29 cellular contexts compared by ENCODE assay signal in the genomic region with DNA sequence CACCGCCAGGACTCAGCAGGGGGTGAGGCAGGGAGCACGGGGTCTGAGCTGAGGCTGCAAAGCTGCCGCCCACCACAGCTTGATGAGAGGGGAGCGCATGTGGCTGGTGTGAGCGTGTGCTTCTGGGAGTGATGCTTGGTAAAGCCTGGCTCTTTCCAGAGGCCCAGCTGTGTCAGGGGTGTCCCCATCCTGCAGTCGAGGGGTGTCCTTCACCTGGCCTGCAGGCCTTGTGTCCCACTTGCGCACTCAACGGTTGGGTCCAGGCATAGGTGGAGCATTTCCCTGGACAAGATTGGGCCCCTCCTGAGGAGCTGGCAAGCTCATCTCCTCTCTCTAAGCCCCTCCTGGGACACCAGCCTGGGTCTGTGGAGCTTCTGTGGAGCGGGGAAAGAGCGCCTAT.
"Had no signal": no experiment of that assay in that cellular context is flagged by ENCODE, and none has a peak within 500 bp of the region (broad histone marks: within the 10 kb centered on the region; RNA-seq: fewer than 3 reads in every experiment).

No MANE protein-coding gene starts in this region.

- DNase-seq: activated B cell treated with CpG ODN at 0.5 μM for 24 hours; activated CD4-positive, alpha-beta T cell treated with anti-CD3 and anti-CD28 coated beads for 36 hours; activated CD4-positive, alpha-beta T cell treated with anti-CD3 and anti-CD28 coated beads, Interleukin-2, amount 50 U/mL, for 4 hours; activated CD8-positive, alpha-beta memory T cell treated with anti-CD3 and anti-CD28 coated beads for 24 hours; activated CD8-positive, alpha-beta memory T cell treated with anti-CD3 and anti-CD28 coated beads, Interleukin-2, amount 50 U/mL, for 4 hours; activated effector memory CD4-positive, alpha-beta T cell treated with anti-CD3 and anti-CD28 coated beads, Interleukin-2, amount 50 U/mL, for 16 hours; activated naive CD4-positive, alpha-beta T cell treated with anti-CD3 and anti-CD28 coated beads, Interleukin-2, amount 50 U/mL, for 16 hours; activated naive CD8-positive, alpha-beta T cell treated with anti-CD3 and anti-CD28 coated beads, Interleukin-2, amount 50 U/mL, for 24 hours; activated T-cell treated with anti-CD3 and anti-CD28 coated beads, Interleukin-2, amount 50 U/mL, for 48 hours; body of pancreas; effector CD4-positive, alpha-beta T cell; foreskin melanocyte; immature natural killer cell; kidney glomerular epithelial cell; left lung; midbrain; nephron progenitor cell; nucleus accumbens; stimulated activated CD4-positive, alpha-beta T cell treated with anti-CD3 and anti-CD28 coated beads, Interleukin-2, amount 100 ng/mL, for 48 hours; stimulated activated CD8-positive, alpha-beta memory T cell treated with anti-CD3 and anti-CD28 coated beads, Interleukin-4, amount 100 ng/mL, for 48 hours; stimulated activated naive CD4-positive, alpha-beta T cell; T-helper 17 cell had no signal

- H3K4me3 Mint-ChIP-seq: activated B cell treated with CpG ODN at 0.5 μM for 24 hours; activated CD4-positive, alpha-beta T cell treated with anti-CD3 and anti-CD28 coated beads for 36 hours; activated naive CD8-positive, alpha-beta T cell treated with anti-CD3 and anti-CD28 coated beads, Interleukin-2, amount 50 U/mL, for 24 hours; dendritic cell treated with granulocyte-macrophage colony-stimulating factor and Interleukin-4, amounts not matched to agents 40 ng/mL and 50 ng/mL, for 4 days; immature natural killer cell; nephron progenitor cell; T-helper 17 cell; type B pancreatic cell had no signal

- ATAC-seq: activated CD4-positive, alpha-beta T cell treated with anti-CD3 and anti-CD28 coated beads for 36 hours; activated naive CD8-positive, alpha-beta T cell treated with anti-CD3 and anti-CD28 coated beads, Interleukin-2, amount 50 U/mL, for 24 hours; body of pancreas; left lung; sciatic nerve; T-helper 17 cell had no signal

- H3K9me3 Mint-ChIP-seq: activated B cell treated with CpG ODN at 0.5 μM for 24 hours; activated naive CD8-positive, alpha-beta T cell treated with anti-CD3 and anti-CD28 coated beads, Interleukin-2, amount 50 U/mL, for 24 hours; dendritic cell treated with granulocyte-macrophage colony-stimulating factor and Interleukin-4, amounts not matched to agents 40 ng/mL and 50 ng/mL, for 4 days; immature natural killer cell; nephron progenitor cell; type B pancreatic cell had no signal

- H3K4me1 Mint-ChIP-seq: activated B cell treated with CpG ODN at 0.5 μM for 24 hours; activated CD4-positive, alpha-beta T cell treated with anti-CD3 and anti-CD28 coated beads for 36 hours; activated naive CD8-positive, alpha-beta T cell treated with anti-CD3 and anti-CD28 coated beads, Interleukin-2, amount 50 U/mL, for 24 hours had no signal

- H3K36me3 ChIP-seq: cardiac muscle cell, thoracic aorta had no signal

- H3K27me3 Mint-ChIP-seq: activated B cell treated with CpG ODN at 0.5 μM for 24 hours; activated CD4-positive, alpha-beta T cell treated with anti-CD3 and anti-CD28 coated beads for 36 hours; activated naive CD8-positive, alpha-beta T cell treated with anti-CD3 and anti-CD28 coated beads, Interleukin-2, amount 50 U/mL, for 24 hours; dendritic cell treated with granulocyte-macrophage colony-stimulating factor and Interleukin-4, amounts not matched to agents 40 ng/mL and 50 ng/mL, for 4 days; T-helper 17 cell; type B pancreatic cell had no signal

- H3K27me3 ChIP-seq: body of pancreas, cardiac muscle cell, hepatocyte, left lung had no signal

- H3K9me3 ChIP-seq: body of pancreas, left lung, thoracic aorta had no signal

- H3K27ac Mint-ChIP-seq: activated B cell treated with CpG ODN at 0.5 μM for 24 hours; activated CD4-positive, alpha-beta T cell treated with anti-CD3 and anti-CD28 coated beads for 36 hours; activated naive CD8-positive, alpha-beta T cell treated with anti-CD3 and anti-CD28 coated beads, Interleukin-2, amount 50 U/mL, for 24 hours; dendritic cell treated with granulocyte-macrophage colony-stimulating factor and Interleukin-4, amounts not matched to agents 40 ng/mL and 50 ng/mL, for 4 days; nephron progenitor cell; T-helper 17 cell had no signal

- H3K27ac ChIP-seq: cardiac muscle cell, hepatocyte, left lung, thoracic aorta had no signal

- H3K4me3 ChIP-seq: body of pancreas, cardiac muscle cell, hepatocyte, left lung, smooth muscle cell, thoracic aorta had no signal
